Comparison of ENCODE assay signal across 21 cellular contexts in the genomic region with DNA sequence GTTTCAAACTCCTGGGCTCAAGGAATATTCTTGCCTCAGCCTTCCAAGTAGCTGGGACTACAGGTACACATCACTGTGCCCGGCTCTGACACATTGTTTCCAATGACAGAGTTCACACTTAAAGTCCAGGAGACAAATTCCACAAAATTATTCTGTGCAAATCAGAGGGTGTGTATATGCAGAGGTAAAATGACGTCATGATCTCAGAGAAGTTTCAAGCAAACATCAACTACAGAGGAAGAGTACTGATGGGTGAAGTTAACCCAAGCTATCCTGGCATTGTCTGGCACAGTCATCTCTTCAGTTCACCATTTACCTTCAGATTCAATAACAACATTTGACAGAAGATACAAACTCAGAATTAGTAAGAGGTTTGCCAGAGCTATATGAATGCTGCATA.
A peak's percentile ranks its signal among the peaks of the same experiment; 100 is the strongest.
DNase-seq lines count a peak whose midpoint lies in the region; ATAC-seq, FAIRE-seq and TF ChIP-seq lines count a peak whose summit lies in the region.
"Had no signal": no experiment of that assay in that cellular context is flagged by ENCODE, and none has a peak within 500 bp of the region (broad histone marks: within the 10 kb centered on the region; RNA-seq: fewer than 3 reads in every experiment).

No MANE protein-coding gene starts in this region.

- in situ Hi-C loops in HepG2 (cut with HindIII; ENCODE audit: extremely low pct_ligation_motif_present, low pct_unique_long_range_greater_than_20kb) = no loop called here
- in situ Hi-C loops in K562 (cut with MboI) = no loop called here

- WGBS in HepG2 (ENCODE audit: low lambda C conversion rate) = 3% methylated on average over 2 of the region's 2 CpGs
- 53% methylated on average over 2 of the region's 2 CpGs for WGBS in right lobe of liver (ENCODE audit: insufficient coverage, low coverage, low lambda C conversion rate, missing lambda C conversion rate)
- 20% methylated on average over 2 of the region's 2 CpGs for WGBS in K562 (ENCODE audit: insufficient coverage, low coverage, missing lambda C conversion rate)

- H3K4me2 ChIP-seq in HepG2 (ENCODE audit: low read depth, low read length) (no peak overlapping the region), K562 (ENCODE audit: insufficient read depth, low read length) (no peak overlapping the region)
- H3K4me2 ChIP-seq: A549; BLaER1 treated with 17β-estradiol and CSF1 and Interleukin-3, amounts not matched to agents 10 nM and 100 nM had no signal

- H3K27ac ChIP-seq in HepG2 (ENCODE audit: extremely low read length, insufficient read depth, low read length) (no peak overlapping the region), right lobe of liver (no peak overlapping the region), K562 (ENCODE audit: extremely low read depth, low read depth, low read length) (no peak overlapping the region), caudate nucleus (ENCODE audit: low read depth, low read length) (no peak overlapping the region)
- H3K27ac ChIP-seq: 22Rv1; A549; BLaER1 treated with 17β-estradiol and CSF1 and Interleukin-3, amounts not matched to agents 10 nM and 100 nM; C4-2B had no signal

- H3K79me2 ChIP-seq in HepG2 (ENCODE audit: insufficient read depth, low read length) = no peaks in the 10 kb centered on the region
- no peaks in the 10 kb centered on the region for H3K79me2 ChIP-seq in K562 (ENCODE audit: control insufficient read depth, insufficient read depth, low read length)

- no peaks in the 10 kb centered on the region for H3K36me3 ChIP-seq in HepG2 (replicated peaks in 1 of 2; ENCODE audit: control insufficient read depth in 1 of 2, insufficient read depth in 2 of 2, low read length in 2 of 2)
- H3K36me3 ChIP-seq in right lobe of liver = no peaks in the 10 kb centered on the region
- H3K36me3 ChIP-seq in K562 (ENCODE audit: control insufficient read depth, insufficient read depth, low read length) = no peaks in the 10 kb centered on the region
- H3K36me3 ChIP-seq: BLaER1 treated with 17β-estradiol and CSF1 and Interleukin-3, amounts not matched to agents 10 nM and 100 nM had no signal

- H4K20me1 ChIP-seq in HepG2 (ENCODE audit: insufficient read depth, low read length) (no peaks in the 10 kb centered on the region), K562 (replicated peaks; ENCODE audit: control insufficient read depth, insufficient read depth, low read length) (no peaks in the 10 kb centered on the region)
- H4K20me1 ChIP-seq: BLaER1 treated with 17β-estradiol and CSF1 and Interleukin-3, amounts not matched to agents 10 nM and 100 nM had no signal

- no peak for ATAC-seq in HepG2
- ATAC-seq in right lobe of liver = no peak
- no peak for ATAC-seq in K562
- ATAC-seq in GM18868 (IDR thresholded peaks at IDR 0.05; ENCODE audit: unreplicated experiment) = no peak
- ATAC-seq: A549; CD8-positive, alpha-beta T cell had no signal

- no TSS peak for BruUV-seq in HepG2 (replicated peaks; lab: Mats Ljungman, UMichigan)
- BruUV-seq in K562 (replicated peaks; lab: Mats Ljungman, UMichigan) = no TSS peak

- TF ChIP-seq POLR2A in HepG2 (IDR thresholded peaks at IDR 0.05; ENCODE audit: insufficient read depth in 1 of 2, low read depth in 2 of 2, low read length in 2 of 2) (no peak), right lobe of liver (IDR thresholded peaks at IDR 0.05) (no peak), K562 (conservative IDR thresholded peaks at IDR 0.05) (no peak)

- H3K27me3 ChIP-seq in HepG2 (ENCODE audit: control insufficient read depth in 1 of 2, insufficient read depth in 2 of 2, low read length in 2 of 2) = no peaks in the 10 kb centered on the region
- H3K27me3 ChIP-seq in right lobe of liver = no peaks in the 10 kb centered on the region
- no peaks in the 10 kb centered on the region for H3K27me3 ChIP-seq in K562 (ENCODE audit: control insufficient read depth in 2 of 2, insufficient read depth in 2 of 2, low read length in 2 of 2)
- H3K27me3 ChIP-seq: BLaER1 treated with 17β-estradiol and CSF1 and Interleukin-3, amounts not matched to agents 10 nM and 100 nM had no signal

- no peaks in the 10 kb centered on the region for H3K9me3 ChIP-seq in HepG2 (ENCODE audit: low read length)
- no peaks in the 10 kb centered on the region for H3K9me3 ChIP-seq in right lobe of liver
- no peaks in the 10 kb centered on the region for H3K9me3 ChIP-seq in K562 (replicated peaks; ENCODE audit: control insufficient read depth, insufficient read depth, low read depth, low read length)
- H3K9me3 ChIP-seq: A549; BLaER1 treated with 17β-estradiol and CSF1 and Interleukin-3, amounts not matched to agents 10 nM and 100 nM; Caco-2 had no signal

- H3K9ac ChIP-seq in HepG2 (ENCODE audit: insufficient read depth, low read depth, low read length) = no peak overlapping the region
- H3K9ac ChIP-seq in K562 (ENCODE audit: insufficient read depth in 1 of 2, low read depth in 2 of 2, low read length in 2 of 2) = no peak overlapping the region
- H3K9ac ChIP-seq: BLaER1 treated with 17β-estradiol and CSF1 and Interleukin-3, amounts not matched to agents 10 nM and 100 nM had no signal

- DNase-seq in HepG2 (ENCODE audit: low spot score) (no peak), right lobe of liver (no peak), K562 (ENCODE audit: extremely low read depth in 1 of 4, low spot score in 3 of 4) (no peak), caudate nucleus (lab: John Stamatoyannopoulos, UW) (no peak)
- DNase-seq: AML-193; Caco-2; Calu3; CD4-positive, alpha-beta T cell; CD8-positive, alpha-beta T cell; DMS79 treated with DMSO at 0.1 percent for 48 hours; GF-D8 had no signal

- POLR2A ChIA-PET in HepG2 (lab: Yijun Ruan, JAX) (no interaction called here), K562 (lab: Yijun Ruan, JAX) (interaction anchor here (0.8 kb wide), 1 partner anchor 15 kb away, joined by 3 read pairs; no protein-coding TSS in a partner anchor)

- no peak for TF ChIP-seq EP300 in HepG2 (IDR thresholded peaks at IDR 0.05; ENCODE audit: low read depth in 2 of 2, low read length in 2 of 2)
- TF ChIP-seq EP300 in HepG2 (CRISPR knock-in tag; IDR thresholded peaks at IDR 0.05; ENCODE audit: borderline replicate concordance) = no peak
- TF ChIP-seq EP300 in K562 (IDR thresholded peaks at IDR 0.05; ENCODE audit: low read length) = no peak

- FAIRE-seq in HepG2 (lab: Jason Lieb, UNC) (no peak), K562 (lab: Jason Lieb, UNC) (no peak)
- FAIRE-seq: A549, D721Med, G401.6, GM12892, GM18507, GM19239 had no signal

- no peak for TF ChIP-seq RAD21 in HepG2 (CRISPR knock-in tag; IDR thresholded peaks at IDR 0.05)
- TF ChIP-seq RAD21 in K562 (CRISPR knock-in tag; conservative IDR thresholded peaks at IDR 0.05 in 1 of 2, IDR thresholded peaks at IDR 0.05 in 1 of 2) = no peak

- TF ChIP-seq CTCF in HepG2 (CRISPR knock-in tag; IDR thresholded peaks at IDR 0.05) (no peak), right lobe of liver (IDR thresholded peaks at IDR 0.05) (no peak), K562 (IDR thresholded peaks at IDR 0.05 in 2 of 3, conservative IDR thresholded peaks at IDR 0.05 in 1 of 3; ENCODE audit: insufficient read depth in 2 of 3, low read depth in 1 of 3, low read length in 3 of 3) (no peak)

- intact Hi-C loops in HepG2 (cut with micrococcal nuclease; ENCODE audit: unreplicated experiment) (no loop called here), right lobe of liver (cut with DNase I) (no loop called here), K562 (cut with micrococcal nuclease) (no loop called here)

- H3K4me3 ChIP-seq in HepG2 (replicated peaks in 1 of 3; ENCODE audit: insufficient read depth in 1 of 3, low read depth in 2 of 3, low read length in 3 of 3) (no peak overlapping the region), right lobe of liver (no peak overlapping the region), K562 (no peak overlapping the region)
- H3K4me3 ChIP-seq: A549; BLaER1 treated with 17β-estradiol and CSF1 and Interleukin-3, amounts not matched to agents 10 nM and 100 nM had no signal

- H3K9me1 ChIP-seq in K562 (ENCODE audit: control insufficient read depth, insufficient read depth, low read length) = no peaks in the 10 kb centered on the region

- H2AFZ ChIP-seq in HepG2 (ENCODE audit: low read length) (no peak overlapping the region), K562 (ENCODE audit: low read depth, low read length) (no peak overlapping the region)

- H3K4me1 ChIP-seq in HepG2 (ENCODE audit: insufficient read depth, low read length) = no peaks in the 10 kb centered on the region
- no peaks in the 10 kb centered on the region for H3K4me1 ChIP-seq in right lobe of liver
- H3K4me1 ChIP-seq in K562 (replicated peaks in 1 of 2; ENCODE audit: control insufficient read depth in 2 of 2, insufficient read depth in 2 of 2, low read length in 2 of 2) = no peaks in the 10 kb centered on the region
- H3K4me1 ChIP-seq: A549, Caco-2 had no signal

- CTCF ChIA-PET in HepG2 (lab: Yijun Ruan, JAX; ENCODE audit: low intra/inter-chr PET ratio, low total read pairs) (no interaction called here), K562 (lab: Yijun Ruan, JAX; ENCODE audit: low intra/inter-chr PET ratio) (no interaction called here)

TF ChIP-seq in HepG2, 621 proteins besides CTCF, POLR2A, EP300 and RAD21:
- TF ChIP-seq SMAD3 (CRISPR knock-in tag; IDR thresholded peaks at IDR 0.05) (no peak), CREB1 (IDR thresholded peaks at IDR 0.05) (peak; percentile 95), CREB1 (CRISPR knock-in tag; IDR thresholded peaks at IDR 0.05) (no peak), ATF7 (IDR thresholded peaks at IDR 0.05) (peak; percentile 98), ATF7 (CRISPR knock-in tag; IDR thresholded peaks at IDR 0.05) (no peak)

TF ChIP-seq in K562, 482 proteins besides CTCF, POLR2A, EP300 and RAD21 (continues in another document):
- no peak for TF ChIP-seq ZEB2 (IDR thresholded peaks at IDR 0.05)
- no peak for TF ChIP-seq GABPA (tag; conservative IDR thresholded peaks at IDR 0.05; ENCODE audit: low read depth)
- TF ChIP-seq MCM7 (IDR thresholded peaks at IDR 0.05) = no peak
- TF ChIP-seq ATF7 (IDR thresholded peaks at IDR 0.05) = peak; percentile 40; the same call in 1 of the 2 replicates
- TF ChIP-seq, protein P1, sequence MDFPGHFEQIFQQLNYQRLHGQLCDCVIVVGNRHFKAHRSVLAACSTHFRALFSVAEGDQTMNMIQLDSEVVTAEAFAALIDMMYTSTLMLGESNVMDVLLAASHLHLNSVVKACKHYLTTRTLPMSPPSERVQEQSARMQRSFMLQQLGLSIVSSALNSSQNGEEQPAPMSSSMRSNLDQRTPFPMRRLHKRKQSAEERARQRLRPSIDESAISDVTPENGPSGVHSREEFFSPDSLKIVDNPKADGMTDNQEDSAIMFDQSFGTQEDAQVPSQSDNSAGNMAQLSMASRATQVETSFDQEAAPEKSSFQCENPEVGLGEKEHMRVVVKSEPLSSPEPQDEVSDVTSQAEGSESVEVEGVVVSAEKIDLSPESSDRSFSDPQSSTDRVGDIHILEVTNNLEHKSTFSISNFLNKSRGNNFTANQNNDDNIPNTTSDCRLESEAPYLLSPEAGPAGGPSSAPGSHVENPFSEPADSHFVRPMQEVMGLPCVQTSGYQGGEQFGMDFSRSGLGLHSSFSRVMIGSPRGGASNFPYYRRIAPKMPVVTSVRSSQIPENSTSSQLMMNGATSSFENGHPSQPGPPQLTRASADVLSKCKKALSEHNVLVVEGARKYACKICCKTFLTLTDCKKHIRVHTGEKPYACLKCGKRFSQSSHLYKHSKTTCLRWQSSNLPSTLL (IDR thresholded peaks at IDR 0.05) = no peak
- no peak for TF ChIP-seq ZNF217 (CRISPR knock-in tag; IDR thresholded peaks at IDR 0.05)
- no peak for TF ChIP-seq MAFF (IDR thresholded peaks at IDR 0.05; ENCODE audit: low read length)
- TF ChIP-seq RCOR1 (IDR thresholded peaks at IDR 0.05; ENCODE audit: borderline replicate concordance in 1 of 2, low read depth in 2 of 2, low read length in 2 of 2) = no peak
